11 cellular contexts compared by ENCODE assay signal in the genomic region with DNA sequence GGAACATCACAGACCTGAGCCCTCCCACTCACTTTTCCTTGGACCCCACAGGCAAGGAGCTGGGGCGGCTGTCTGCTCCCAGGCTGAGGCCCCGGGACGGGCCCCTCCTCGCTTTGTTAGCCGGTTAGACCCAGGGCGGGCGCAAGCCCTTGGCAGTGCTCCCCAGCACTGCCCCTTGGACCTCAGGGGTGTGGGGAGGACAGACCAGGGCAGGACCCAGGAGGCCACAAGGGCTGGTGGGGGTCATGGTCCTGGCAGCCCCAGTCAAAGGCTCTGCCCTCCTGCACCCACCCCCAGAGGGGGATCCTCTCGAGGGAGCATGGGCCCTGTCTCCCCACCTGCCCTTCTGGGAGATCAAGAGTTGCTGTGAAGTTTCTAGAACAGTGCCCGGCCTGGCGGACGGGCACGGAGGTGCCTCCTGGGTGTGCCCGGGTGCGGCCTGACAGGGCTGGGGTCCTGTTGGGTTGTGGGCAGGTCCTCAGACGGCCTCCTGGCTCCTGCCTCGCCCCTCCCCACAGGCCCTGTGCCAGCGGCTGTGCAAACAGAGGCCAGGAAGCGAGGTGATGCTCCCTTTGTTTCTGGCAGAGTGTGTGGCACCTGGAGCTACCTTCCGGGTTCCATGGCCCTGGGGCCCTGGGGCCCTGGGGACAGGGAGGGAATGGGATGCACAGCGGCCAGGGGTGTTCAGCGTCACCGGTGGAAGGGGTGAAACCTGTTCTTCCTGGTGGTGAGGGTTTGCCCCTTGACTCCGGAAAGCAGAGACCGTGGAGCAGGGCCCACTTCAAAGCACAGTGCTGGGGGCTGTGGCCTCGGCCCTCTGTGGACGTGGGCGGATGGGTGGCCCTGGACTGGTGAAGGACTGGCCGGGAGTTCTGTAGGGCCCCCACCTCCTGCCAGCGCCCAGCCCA. TPM values are rescaled to one million over a fixed set of nuclear protein-coding genes. Genes with fewer than 3 reads are reported as not detected.
DNase-seq lines count a peak whose midpoint lies in the region; ATAC-seq and TF ChIP-seq lines count a peak whose summit lies in the region.
"Had no signal": no experiment of that assay in that cellular context is flagged by ENCODE, and none has a peak within 500 bp of the region (broad histone marks: within the 10 kb centered on the region; RNA-seq: fewer than 3 reads in every experiment).

No MANE protein-coding gene starts in this region.

- H3K4me1 ChIP-seq in rectal smooth muscle tissue (ENCODE audit: control insufficient read depth, insufficient read depth, low read length), result no peaks in the 10 kb centered on the region
- H3K4me1 ChIP-seq in BE2C, result peaks cover 1% of the 10 kb centered on the region; the same call in 1 of the 2 replicates

- ATAC-seq in activated naive CD8-positive, alpha-beta T cell treated with anti-CD3 and anti-CD28 coated beads, Interleukin-2, amount 50 U/mL, for 24 hours, result no peak

- no peak overlapping the region for H3K27ac Mint-ChIP-seq in activated naive CD8-positive, alpha-beta T cell treated with anti-CD3 and anti-CD28 coated beads, Interleukin-2, amount 50 U/mL, for 24 hours

- H3K9ac ChIP-seq in rectal smooth muscle tissue (ENCODE audit: low read length), result no peak overlapping the region

- no peaks in the 10 kb centered on the region for H3K9me3 Mint-ChIP-seq in activated naive CD8-positive, alpha-beta T cell treated with anti-CD3 and anti-CD28 coated beads, Interleukin-2, amount 50 U/mL, for 24 hours

- H3K27ac ChIP-seq in rectal smooth muscle tissue (ENCODE audit: low read depth, low read length), result no peak overlapping the region

- H3K36me3 ChIP-seq in rectal smooth muscle tissue (ENCODE audit: control insufficient read depth, insufficient read depth, low read length) (no peaks in the 10 kb centered on the region), BE2C (no peaks in the 10 kb centered on the region; the same call in 1 of the 2 replicates)

- TF ChIP-seq CTCF in BE2C (IDR thresholded peaks at IDR 0.05; ENCODE audit: low read depth, low read length), result no peak

- peaks cover 13% of the 10 kb centered on the region for H3K4me1 Mint-ChIP-seq in activated naive CD8-positive, alpha-beta T cell treated with anti-CD3 and anti-CD28 coated beads, Interleukin-2, amount 50 U/mL, for 24 hours

- H3K4me3 ChIP-seq in rectal smooth muscle tissue (ENCODE audit: low read length), result peak overlapping the region; percentile 21
- no peak overlapping the region for H3K4me3 ChIP-seq in BE2C (ENCODE audit: low read depth, low read length)

- H3K27me3 ChIP-seq in rectal smooth muscle tissue (ENCODE audit: control insufficient read depth, insufficient read depth, low read length) (peaks cover 2% of the 10 kb centered on the region), BE2C (no peaks in the 10 kb centered on the region)

- H3K36me3 Mint-ChIP-seq in activated naive CD8-positive, alpha-beta T cell treated with anti-CD3 and anti-CD28 coated beads, Interleukin-2, amount 50 U/mL, for 24 hours (ENCODE audit: low read depth), result no peaks in the 10 kb centered on the region

- H3K27me3 Mint-ChIP-seq in activated naive CD8-positive, alpha-beta T cell treated with anti-CD3 and anti-CD28 coated beads, Interleukin-2, amount 50 U/mL, for 24 hours, result no peaks in the 10 kb centered on the region

- H3K9me3 ChIP-seq in BE2C, result no peaks in the 10 kb centered on the region

- no peak overlapping the region for H3K4me3 Mint-ChIP-seq in activated naive CD8-positive, alpha-beta T cell treated with anti-CD3 and anti-CD28 coated beads, Interleukin-2, amount 50 U/mL, for 24 hours

- peak; percentile 37 for DNase-seq in NCI-H748 (lab: John Stamatoyannopoulos, UW; ENCODE audit: unreplicated experiment)
- DNase-seq in NCI-H748 treated with DMSO at 0.1 percent for 48 hours (lab: John Stamatoyannopoulos, UW), result no peak
- DNase-seq in NCI-H146 treated with DMSO at 0.1 percent for 48 hours (lab: John Stamatoyannopoulos, UW; ENCODE audit: unreplicated experiment), result peak; percentile 26
- peak; percentile 1 for DNase-seq in activated naive CD8-positive, alpha-beta T cell treated with anti-CD3 and anti-CD28 coated beads, Interleukin-2, amount 50 U/mL, for 24 hours
- no peak for DNase-seq in Ammon's horn (ENCODE audit: low spot score)
- DNase-seq in BE2C, result no peak
- no peak for DNase-seq in NOMO-1 treated with DMSO at 0.1 percent for 48 hours (lab: John Stamatoyannopoulos, UW; ENCODE audit: unreplicated experiment)
- DNase-seq: amygdala, hypothalamus, SW 1271 had no signal

RNA-seq across cellular contexts. Expression of a gene that starts 2.9 kb away (rescaled TPM):
- polyA plus RNA-seq in BE2C (2012; ENCODE audit: insufficient read depth, insufficient read length, low read depth), result 4.8 TPM

RNA-seq across cellular contexts. Expression of a gene that starts 35.2 kb away (rescaled TPM):
- 8.5 TPM for polyA plus RNA-seq in BE2C (2012; ENCODE audit: insufficient read depth, insufficient read length, low read depth)

RNA-seq across cellular contexts. Expression of a gene that starts 39.3 kb away (rescaled TPM):
- 42.2 TPM for polyA plus RNA-seq in BE2C (2012; ENCODE audit: insufficient read depth, insufficient read length, low read depth)

Comparison
In these comparisons a context has a peak if more than half of its experiments do, and no peak if none do; other contexts are left out.
1. DNase-seq: peak in NCI-H748 (single experiment), NCI-H146 treated with DMSO at 0.1 percent for 48 hours (single experiment) and activated naive CD8-positive, alpha-beta T cell treated with anti-CD3 and anti-CD28 coated beads, Interleukin-2, amount 50 U/mL, for 24 hours (single experiment); none in NCI-H748 treated with DMSO at 0.1 percent for 48 hours (single experiment), Ammon's horn (single experiment), BE2C (single experiment) and NOMO-1 treated with DMSO at 0.1 percent for 48 hours (single experiment).